ENCODE assay signal across 28 cellular contexts in the genomic region with DNA sequence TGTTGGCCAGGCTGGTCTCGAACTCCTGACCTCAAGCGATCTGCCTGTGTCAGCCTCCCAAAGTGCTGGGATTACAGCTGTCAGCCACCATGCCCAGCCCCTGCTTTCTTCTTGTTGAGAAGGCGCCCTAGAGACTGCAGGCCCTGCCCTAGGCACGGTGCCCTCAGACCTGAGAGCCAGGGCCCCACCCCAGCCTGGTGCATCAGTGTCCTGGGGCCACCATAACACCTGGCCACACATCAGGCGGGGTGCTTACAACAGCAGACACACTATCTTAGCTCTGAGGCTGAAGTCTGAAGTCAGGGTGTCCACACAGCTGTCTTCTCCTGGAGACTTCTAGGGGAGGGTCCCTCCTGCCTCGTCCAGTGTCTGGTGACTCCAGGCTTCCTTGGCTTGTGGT.
A peak's percentile ranks its signal among the peaks of the same experiment; 100 is the strongest.
DNase-seq lines count a peak whose midpoint lies in the region; ATAC-seq and TF ChIP-seq lines count a peak whose summit lies in the region.
"Had no signal": no experiment of that assay in that cellular context is flagged by ENCODE, and none has a peak within 500 bp of the region (broad histone marks: within the 10 kb centered on the region; RNA-seq: fewer than 3 reads in every experiment).

No MANE protein-coding gene starts in this region.

- H2AFZ ChIP-seq in neuronal stem cell (ENCODE audit: low read length), result no peak overlapping the region
- H2AFZ ChIP-seq in GM23338, result no peak overlapping the region

- H3K79me2 ChIP-seq in GM23338 (replicated peaks; ENCODE audit: insufficient read depth), result no peaks in the 10 kb centered on the region

- TF ChIP-seq CTCF in left ventricle myocardium inferior (IDR thresholded peaks at IDR 0.05; ENCODE audit: borderline replicate concordance) (no peak), coronary artery (IDR thresholded peaks at IDR 0.05) (no peak), vagina (IDR thresholded peaks at IDR 0.05) (no peak), GM23338 (conservative IDR thresholded peaks at IDR 0.05; ENCODE audit: low read depth in 2 of 2) (no peak)

- no peak overlapping the region for H4K8ac ChIP-seq in neuronal stem cell (ENCODE audit: low read depth, low read length)

- H3K36me3 ChIP-seq in left ventricle myocardium inferior (no peaks in the 10 kb centered on the region), neuronal stem cell (replicated peaks in 1 of 2; ENCODE audit: control insufficient read depth in 2 of 2, insufficient read depth in 2 of 2, low read length in 2 of 2) (no peaks in the 10 kb centered on the region), vagina (no peaks in the 10 kb centered on the region), GM23338 (ENCODE audit: insufficient read depth) (no peaks in the 10 kb centered on the region)
- H3K36me3 ChIP-seq: HAP-1, MG63 had no signal

- no peak overlapping the region for H3K4me3 ChIP-seq in left ventricle myocardium inferior
- H3K4me3 ChIP-seq in coronary artery, result no peak overlapping the region
- H3K4me3 ChIP-seq in neuronal stem cell (ENCODE audit: low read length in 2 of 2), result no peak overlapping the region
- no peak overlapping the region for H3K4me3 ChIP-seq in vagina
- no peak overlapping the region for H3K4me3 ChIP-seq in GM23338
- H3K4me3 ChIP-seq: A549; BLaER1 treated with 17β-estradiol and CSF1 and Interleukin-3, amounts not matched to agents 10 nM and 100 nM; GM12878; HAP-1; MG63 had no signal

- no peak overlapping the region for H3K14ac ChIP-seq in neuronal stem cell (ENCODE audit: low read length)

- no peaks in the 10 kb centered on the region for H3F3A ChIP-seq in GM23338 (replicated peaks; ENCODE audit: low read depth)

- H3K27ac ChIP-seq in left ventricle myocardium inferior (replicated peaks) (no peak overlapping the region), coronary artery (no peak overlapping the region), neuronal stem cell (replicated peaks; ENCODE audit: low read length) (no peak overlapping the region), vagina (no peak overlapping the region), GM23338 (ENCODE audit: low read depth) (no peak overlapping the region)
- H3K27ac ChIP-seq: A549 had no signal

- no peaks in the 10 kb centered on the region for H4K20me1 ChIP-seq in GM23338 (replicated peaks; ENCODE audit: insufficient read depth)
- H4K20me1 ChIP-seq: BLaER1 treated with 17β-estradiol and CSF1 and Interleukin-3, amounts not matched to agents 10 nM and 100 nM had no signal

- H4K91ac ChIP-seq in neuronal stem cell (ENCODE audit: low read depth, low read length, poor library complexity), result no peak overlapping the region

- H3K4me2 ChIP-seq in neuronal stem cell (ENCODE audit: insufficient read depth, low read length, poor library complexity, severe bottlenecking), result no peak overlapping the region
- H3K4me2 ChIP-seq in GM23338, result no peak overlapping the region
- H3K4me2 ChIP-seq: A549, SK-N-SH had no signal

- no CpG with 5 or more reads among the region's 6 CpGs for WGBS in neuronal stem cell (ENCODE audit: extremely low coverage in 2 of 2, insufficient read length in 2 of 2, insufficient replicate concordance in 1 of 2), 2 donors

- H3K4me3 Mint-ChIP-seq in GM23338, result no peak overlapping the region
- H3K4me3 Mint-ChIP-seq: CD4-positive, alpha-beta memory T cell; HFFc6 had no signal

- H3K4me1 ChIP-seq in left ventricle myocardium inferior (no peaks in the 10 kb centered on the region), neuronal stem cell (ENCODE audit: control insufficient read depth in 2 of 2, insufficient read depth in 1 of 2, low read depth in 1 of 2, low read length in 2 of 2) (peaks cover 0 to 2% of the 10 kb centered on the region in 2 donors), vagina (no peaks in the 10 kb centered on the region), GM23338 (ENCODE audit: insufficient read depth) (peaks cover 24% of the 10 kb centered on the region)
- H3K4me1 ChIP-seq: A549, HAP-1 had no signal

- ATAC-seq in Right ventricle myocardium superior (ENCODE audit: poor library complexity) (no peak), GM23338 (no peak), HG03342 (IDR thresholded peaks at IDR 0.05; ENCODE audit: unreplicated experiment) (no peak)
- ATAC-seq: A549, GM12878, Panc1 had no signal

- DNase-seq in Right ventricle myocardium superior (peak; percentile 2), left ventricle myocardium inferior (no peak), coronary artery (ENCODE audit: low spot score) (peak; percentile 64), neuronal stem cell (ENCODE audit: low spot score) (no peak), vagina (ENCODE audit: extremely low spot score in 2 of 2) (peak; percentile 56 to 77), GM23338 (ENCODE audit: low spot score) (no peak)
- DNase-seq: AML-193; CD4-positive, alpha-beta memory T cell; COR-L47; EL; GDM1; GOT3; HFFc6; KBM-7; MG63; NCI-H1105 treated with DMSO at 0.1 percent for 48 hours; NCI-H146; NCI-H1930; NCI-H446 treated with DMSO at 0.1 percent for 48 hours; NCI-H526; NCI-H82; SK-N-SH had no signal

- H3K23ac ChIP-seq in neuronal stem cell (ENCODE audit: low read depth, low read length, poor library complexity), result no peak overlapping the region

- H3K9me2 ChIP-seq in GM23338 (ENCODE audit: insufficient read depth), result peaks cover 11% of the 10 kb centered on the region; the same call in 1 of the 2 replicates
- H3K9me2 ChIP-seq: SK-N-SH had no signal

- H3K27me3 ChIP-seq in left ventricle myocardium inferior (ENCODE audit: low read depth) (no peaks in the 10 kb centered on the region), neuronal stem cell (ENCODE audit: control insufficient read depth in 3 of 3, insufficient read depth in 3 of 3, low read depth in 1 of 3, low read length in 3 of 3) (peaks cover 0 to 13% (median 0%) of the 10 kb centered on the region in 3 experiments), vagina (no peaks in the 10 kb centered on the region), GM23338 (ENCODE audit: insufficient read depth) (no peaks in the 10 kb centered on the region)
- H3K27me3 ChIP-seq: BLaER1 treated with 17β-estradiol and CSF1 and Interleukin-3, amounts not matched to agents 10 nM and 100 nM; MG63 had no signal

- H2BK12ac ChIP-seq in neuronal stem cell (ENCODE audit: low read length), result no peak overlapping the region

- H3K27me3 Mint-ChIP-seq in GM23338 (ENCODE audit: insufficient read depth, low read depth, poor library complexity), result peaks cover 10% of the 10 kb centered on the region

- H3K9me3 Mint-ChIP-seq in GM23338, result peaks cover 14% of the 10 kb centered on the region

- peaks cover 6% of the 10 kb centered on the region; the same call in 1 of the 3 replicates for H3K36me3 Mint-ChIP-seq in GM23338 (ENCODE audit: low read depth)
- H3K36me3 Mint-ChIP-seq: CD4-positive, alpha-beta memory T cell had no signal

- H2AK5ac ChIP-seq in neuronal stem cell (ENCODE audit: low read depth, low read length), result no peak overlapping the region

- H3K9ac ChIP-seq in neuronal stem cell (ENCODE audit: low read depth, low read length, poor library complexity), result no peak overlapping the region
- H3K9ac ChIP-seq: BLaER1 treated with 17β-estradiol and CSF1 and Interleukin-3, amounts not matched to agents 10 nM and 100 nM; SK-N-SH had no signal

- no peak overlapping the region for H3K4ac ChIP-seq in neuronal stem cell (ENCODE audit: low read length)

- H3K18ac ChIP-seq in neuronal stem cell (ENCODE audit: low read length), result peak overlapping the region; percentile 28

- H3K9me3 ChIP-seq in left ventricle myocardium inferior (replicated peaks) (peaks cover 5% of the 10 kb centered on the region), neuronal stem cell (replicated peaks in 1 of 2; ENCODE audit: control insufficient read depth in 2 of 2, insufficient read depth in 1 of 2, low read depth in 1 of 2, low read length in 2 of 2) (peaks cover 0 to 4% of the 10 kb centered on the region in 2 donors), vagina (no peaks in the 10 kb centered on the region)
- H3K9me3 ChIP-seq: A549, HAP-1, MG63, SK-N-SH had no signal

- intact Hi-C loops in Right ventricle myocardium superior (cut with DNase I), result no loop called here
- intact Hi-C loops in left ventricle myocardium inferior (cut with micrococcal nuclease), result no loop called here
- intact Hi-C loops in vagina (cut with DNase I), result no loop called here

- no peaks in the 10 kb centered on the region for H3K79me1 ChIP-seq in neuronal stem cell (ENCODE audit: low read depth, low read length)

- H3K4me1 Mint-ChIP-seq in GM23338, result peaks cover 23% of the 10 kb centered on the region

- TF ChIP-seq POLR2A in vagina (IDR thresholded peaks at IDR 0.05), result no peak

- H3K27ac Mint-ChIP-seq in GM23338, result no peak overlapping the region
- H3K27ac Mint-ChIP-seq: CD4-positive, alpha-beta memory T cell; HFFc6 had no signal

- H2BK5ac ChIP-seq in neuronal stem cell (ENCODE audit: low read length), result no peak overlapping the region

- H2BK15ac ChIP-seq in neuronal stem cell (ENCODE audit: low read length), result no peak overlapping the region

- H2BK120ac ChIP-seq in neuronal stem cell (ENCODE audit: low read depth, low read length), result no peak overlapping the region

TF ChIP-seq in GM23338, 12 proteins besides CTCF, POLR2A, EP300 and RAD21 (continues in another document):
- TF ChIP-seq ZNF331 (CRISPR knock-in tag; IDR thresholded peaks at IDR 0.05; ENCODE audit: low read depth), result no peak
- TF ChIP-seq CREB1 (CRISPR knock-in tag; IDR thresholded peaks at IDR 0.05; ENCODE audit: low read depth), result no peak

Comparison
In these comparisons a context has a peak if more than half of its experiments do, and no peak if none do; other contexts are left out.
1. DNase-seq: peak in Right ventricle myocardium superior (single experiment), coronary artery (single experiment) and vagina (2 of 2); none in left ventricle myocardium inferior (single experiment), neuronal stem cell (single experiment) and GM23338 (single experiment).